ENCODE assay signal across 20 cellular contexts in the genomic region with DNA sequence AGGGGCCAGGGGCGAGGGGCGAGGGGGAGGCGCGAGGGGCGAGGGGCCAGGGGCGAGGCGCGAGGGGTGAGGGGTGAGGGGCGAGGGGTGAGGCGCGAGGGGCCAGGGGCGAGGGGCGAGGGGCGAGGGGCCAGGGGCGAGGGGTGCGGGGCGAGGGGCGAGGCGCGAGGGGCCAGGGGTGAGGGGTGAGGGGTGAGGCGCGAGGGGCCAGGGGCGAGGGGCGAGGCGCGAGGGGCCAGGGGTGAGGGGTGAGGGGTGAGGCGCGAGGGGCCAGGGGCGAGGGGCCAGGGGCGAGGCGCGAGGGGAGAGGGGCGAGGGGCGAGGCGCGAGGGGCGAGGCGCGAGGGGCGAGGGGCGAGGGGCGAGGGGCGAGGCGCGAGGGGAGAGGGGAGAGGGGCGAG.
"Had no signal": no experiment of that assay in that cellular context is flagged by ENCODE, and none has a peak within 500 bp of the region (broad histone marks: within the 10 kb centered on the region; RNA-seq: fewer than 3 reads in every experiment).

No MANE protein-coding gene starts in this region.

- ATAC-seq: naive thymus-derived CD8-positive, alpha-beta T cell; natural killer cell treated with Interleukin-12 subunit alpha and Interleukin-12 subunit beta and Interleukin-15 and Interleukin-18, amount 100 ng/mL, for 72 hours; psoas muscle; right cardiac atrium; stimulated activated effector memory CD8-positive, alpha-beta T cell treated with anti-CD3 and anti-CD28 coated beads, Interleukin-12 subunit alpha, Interleukin-12 subunit beta, amount 100 ng/mL, for 72 hours had no signal

- H3K4me1 ChIP-seq: pancreas, psoas muscle, right lobe of liver, testis, tibial artery had no signal

- H3K27ac Mint-ChIP-seq: naive B cell; naive thymus-derived CD8-positive, alpha-beta T cell; natural killer cell treated with Interleukin-12 subunit alpha and Interleukin-12 subunit beta and Interleukin-15 and Interleukin-18, amount 100 ng/mL, for 72 hours; nephron progenitor cell; progenitor cell of endocrine pancreas; stimulated activated effector memory CD8-positive, alpha-beta T cell treated with anti-CD3 and anti-CD28 coated beads, Interleukin-12 subunit alpha, Interleukin-12 subunit beta, amount 100 ng/mL, for 72 hours; stimulated activated naive CD8-positive, alpha-beta T cell treated with anti-CD3 and anti-CD28 coated beads, Interleukin-15, Interleukin-2, amounts not matched to agents 100 ng/mL and 50 ng/mL, for 24 hours; type B pancreatic cell had no signal

- H3K4me3 Mint-ChIP-seq: naive B cell; naive thymus-derived CD8-positive, alpha-beta T cell; natural killer cell treated with Interleukin-12 subunit alpha and Interleukin-12 subunit beta and Interleukin-15 and Interleukin-18, amount 100 ng/mL, for 72 hours; nephron progenitor cell; neural crest cell; stimulated activated effector memory CD8-positive, alpha-beta T cell treated with anti-CD3 and anti-CD28 coated beads, Interleukin-12 subunit alpha, Interleukin-12 subunit beta, amount 100 ng/mL, for 72 hours; stimulated activated naive CD8-positive, alpha-beta T cell treated with anti-CD3 and anti-CD28 coated beads, Interleukin-15, Interleukin-2, amounts not matched to agents 100 ng/mL and 50 ng/mL, for 24 hours; type B pancreatic cell had no signal

- DNase-seq: naive B cell, psoas muscle, sigmoid colon, tibial artery had no signal

- H3K36me3 ChIP-seq: neutrophil, pancreas, right lobe of liver, sigmoid colon, suprapubic skin, tibial artery, transverse colon, vagina had no signal

- H3K4me3 ChIP-seq: pancreas, psoas muscle, right lobe of liver, sigmoid colon, suprapubic skin, testis, tibial artery, transverse colon, vagina had no signal

- H3K27ac ChIP-seq: neutrophil, pancreas, psoas muscle, right lobe of liver, suprapubic skin, testis, tibial artery, vagina had no signal

- H3K27me3 Mint-ChIP-seq: natural killer cell treated with Interleukin-12 subunit alpha and Interleukin-12 subunit beta and Interleukin-15 and Interleukin-18, amount 100 ng/mL, for 72 hours; progenitor cell of endocrine pancreas; stimulated activated naive CD8-positive, alpha-beta T cell treated with anti-CD3 and anti-CD28 coated beads, Interleukin-15, Interleukin-2, amounts not matched to agents 100 ng/mL and 50 ng/mL, for 24 hours; type B pancreatic cell had no signal

- H3K4me1 Mint-ChIP-seq: naive B cell; stimulated activated effector memory CD8-positive, alpha-beta T cell treated with anti-CD3 and anti-CD28 coated beads, Interleukin-12 subunit alpha, Interleukin-12 subunit beta, amount 100 ng/mL, for 72 hours had no signal

- H3K9me3 ChIP-seq: neutrophil, pancreas, right lobe of liver, suprapubic skin, testis, tibial artery, vagina had no signal

- H3K36me3 Mint-ChIP-seq: natural killer cell treated with Interleukin-12 subunit alpha and Interleukin-12 subunit beta and Interleukin-15 and Interleukin-18, amount 100 ng/mL, for 72 hours; stimulated activated effector memory CD8-positive, alpha-beta T cell treated with anti-CD3 and anti-CD28 coated beads, Interleukin-12 subunit alpha, Interleukin-12 subunit beta, amount 100 ng/mL, for 72 hours; type B pancreatic cell had no signal

- H3K27me3 ChIP-seq: neutrophil, pancreas, right lobe of liver, sigmoid colon, suprapubic skin, testis, transverse colon, vagina had no signal
